ENCODE assay signal across 1 cellular context in genomic region chr10:22369433-22370072, GRCh38.
TF ChIP-seq lines count a peak whose summit lies in the region.

No MANE protein-coding gene starts in this region.

TF ChIP-seq in IMR-90, 13 proteins besides CTCF, POLR2A, EP300 and RAD21:
- TF ChIP-seq CEBPB (IDR thresholded peaks at IDR 0.05; ENCODE audit: low read depth, low read length): peak; percentile 30; the same call in 1 of the 2 replicates
- TF ChIP-seq RFX5 (IDR thresholded peaks at IDR 0.05; ENCODE audit: low read depth, low read length): no peak
TF ChIP-seq in IMR-90: peak in this region for 1.
